ENCODE assay signal across 9 cellular contexts in genomic region chr6:145736854-145737181, GRCh38. TPM values are rescaled to one million over a fixed set of nuclear protein-coding genes. Genes with fewer than 3 reads are reported as not detected.
DNase-seq lines count a peak whose midpoint lies in the region; ATAC-seq, FAIRE-seq and TF ChIP-seq lines count a peak whose summit lies in the region.
"Had no signal": no experiment of that assay in that cellular context is flagged by ENCODE, and none has a peak within 500 bp of the region (broad histone marks: within the 10 kb centered on the region; RNA-seq: fewer than 3 reads in every experiment).

No MANE protein-coding gene starts in this region.

- ATAC-seq in A549 (no peak), naive B cell (ENCODE audit: low read depth in 2 of 2) (no peak), HG03439 (IDR thresholded peaks at IDR 0.05; ENCODE audit: unreplicated experiment) (no peak), GM21381 (IDR thresholded peaks at IDR 0.05; ENCODE audit: unreplicated experiment) (no peak)

- no peak for TF ChIP-seq RAD21 in A549 (conservative IDR thresholded peaks at IDR 0.05 in 1 of 2, IDR thresholded peaks at IDR 0.05 in 1 of 2)

- H3K9me3 ChIP-seq in A549, result no peaks in the 10 kb centered on the region
- H3K9me3 ChIP-seq in KOPT-K1 (ENCODE audit: insufficient read depth, low read length, poor library complexity, severe bottlenecking), result no peaks in the 10 kb centered on the region

- FAIRE-seq in A549 (lab: Jason Lieb, UNC) (no peak), D721Med (lab: Jason Lieb, UNC) (no peak)

- 94% methylated on average over 5 of the region's 5 CpGs for WGBS in A549 (ENCODE audit: missing lambda C conversion rate)

- DNase-seq in A549 (ENCODE audit: low read depth in 1 of 2, low spot score in 1 of 2), result no peak
- DNase-seq in chondrocyte (ENCODE audit: low spot score), result no peak
- no peak for DNase-seq in naive B cell
- no peak for DNase-seq in D721Med (ENCODE audit: insufficient read length, low spot score)
- DNase-seq in NCI-H2029 treated with DMSO at 0.1 percent for 48 hours (lab: John Stamatoyannopoulos, UW), result no peak
- DNase-seq: cerebellar nuclear complex had no signal

- H3K9me3 Mint-ChIP-seq in chondrocyte (ENCODE audit: low read depth), result peaks cover 9% of the 10 kb centered on the region
- peaks cover 0 to 2% (median 0%) of the 10 kb centered on the region in 7 donors for H3K9me3 Mint-ChIP-seq in naive B cell

- no peak for TF ChIP-seq EP300 in A549 (IDR thresholded peaks at IDR 0.05)

- peak overlapping the region; percentile 100 for H3K27ac Mint-ChIP-seq in chondrocyte (ENCODE audit: unreplicated experiment)
- peak overlapping the region; percentile 74 to 99 (median 98) for H3K27ac Mint-ChIP-seq in naive B cell

- H3K4me1 Mint-ChIP-seq in chondrocyte (ENCODE audit: low read depth) (peaks cover 22% of the 10 kb centered on the region), naive B cell (peaks cover 0 to 18% (median 5%) of the 10 kb centered on the region in 3 donors)

- no peak overlapping the region for H3K4me3 Mint-ChIP-seq in chondrocyte (ENCODE audit: unreplicated experiment)
- peak overlapping the region; percentile 59 to 99 (median 98) for H3K4me3 Mint-ChIP-seq in naive B cell

- no peak overlapping the region for H3K4me3 ChIP-seq in A549

- H3K27me3 Mint-ChIP-seq in chondrocyte (ENCODE audit: low read depth), result no peaks in the 10 kb centered on the region
- no peaks in the 10 kb centered on the region for H3K27me3 Mint-ChIP-seq in naive B cell

- H3K36me3 ChIP-seq in KOPT-K1 (ENCODE audit: insufficient read depth, low read length), result no peaks in the 10 kb centered on the region

- peak overlapping the region; percentile 83; the same call in 2 of the 3 replicates for H3K4me2 ChIP-seq in A549

- POLR2A ChIA-PET in A549 (lab: Yijun Ruan, JAX), result interaction anchor here (1.1 to 1.2 kb wide), 2 partner anchors 75 to 78 kb away, joined by 3 to 7 read pairs; partner anchors contain the start of gene FBXO30

- TF ChIP-seq CTCF in A549 (IDR thresholded peaks at IDR 0.05) (no peak), chondrocyte (IDR thresholded peaks at IDR 0.05) (no peak), D721Med (IDR thresholded peaks at IDR 0.05; ENCODE audit: insufficient read depth, missing control alignments) (no peak)

- no peak overlapping the region for H3K27ac ChIP-seq in A549
- peak overlapping the region; percentile 99 for H3K27ac ChIP-seq in KOPT-K1 (ENCODE audit: low read depth, low read length, poor library complexity, severe bottlenecking)

- CTCF ChIA-PET in A549 (lab: Yijun Ruan, JAX), result no interaction called here

- H3K36me3 Mint-ChIP-seq in chondrocyte (ENCODE audit: low read depth), result peaks cover 2% of the 10 kb centered on the region
- no peaks in the 10 kb centered on the region for H3K36me3 Mint-ChIP-seq in naive B cell

- no peak for TF ChIP-seq POLR2A in A549 (IDR thresholded peaks at IDR 0.05; ENCODE audit: low read length)

- H3K4me1 ChIP-seq in A549, result peaks cover 11% of the 10 kb centered on the region; the same call in 2 of the 3 replicates

TF ChIP-seq in A549, 52 proteins besides CTCF, POLR2A, EP300 and RAD21:
- TF ChIP-seq ESRRA (IDR thresholded peaks at IDR 0.05; ENCODE audit: borderline replicate concordance, low read length) (no peak), POLR2AphosphoS2 (conservative IDR thresholded peaks at IDR 0.05; ENCODE audit: low read length) (no peak), BCL3 (IDR thresholded peaks at IDR 0.05) (no peak), ZSCAN20 (CRISPR knock-in tag; IDR thresholded peaks at IDR 0.05) (no peak), KDM1A (IDR thresholded peaks at IDR 0.05; ENCODE audit: low read depth) (no peak), MAFK (IDR thresholded peaks at IDR 0.05; ENCODE audit: partially characterized antibody) (no peak), HES2 (IDR thresholded peaks at IDR 0.05) (no peak), BHLHE40 (IDR thresholded peaks at IDR 0.05; ENCODE audit: low read depth, low read length) (no peak), CBX2 (IDR thresholded peaks at IDR 0.05; ENCODE audit: borderline replicate concordance, low read depth) (no peak), CBX8 (IDR thresholded peaks at IDR 0.05) (no peak), HOXB5 (CRISPR knock-in tag; IDR thresholded peaks at IDR 0.05) (no peak), TFCP2L1 (CRISPR knock-in tag; IDR thresholded peaks at IDR 0.05) (no peak), MAZ (IDR thresholded peaks at IDR 0.05; ENCODE audit: borderline replicate concordance, low read depth, low read length) (no peak), REST (IDR thresholded peaks at IDR 0.05) (no peak), CEBPB (IDR thresholded peaks at IDR 0.05) (no peak), ZNF302 (CRISPR knock-in tag; IDR thresholded peaks at IDR 0.05) (no peak), EHMT2 (IDR thresholded peaks at IDR 0.05; ENCODE audit: low read depth) (no peak), NR3C1 (IDR thresholded peaks at IDR 0.05) (no peak)
- TF ChIP-seq, protein P1, sequence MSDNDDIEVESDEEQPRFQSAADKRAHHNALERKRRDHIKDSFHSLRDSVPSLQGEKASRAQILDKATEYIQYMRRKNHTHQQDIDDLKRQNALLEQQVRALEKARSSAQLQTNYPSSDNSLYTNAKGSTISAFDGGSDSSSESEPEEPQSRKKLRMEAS (IDR thresholded peaks at IDR 0.05), result no peak
- TF ChIP-seq, protein P2, sequence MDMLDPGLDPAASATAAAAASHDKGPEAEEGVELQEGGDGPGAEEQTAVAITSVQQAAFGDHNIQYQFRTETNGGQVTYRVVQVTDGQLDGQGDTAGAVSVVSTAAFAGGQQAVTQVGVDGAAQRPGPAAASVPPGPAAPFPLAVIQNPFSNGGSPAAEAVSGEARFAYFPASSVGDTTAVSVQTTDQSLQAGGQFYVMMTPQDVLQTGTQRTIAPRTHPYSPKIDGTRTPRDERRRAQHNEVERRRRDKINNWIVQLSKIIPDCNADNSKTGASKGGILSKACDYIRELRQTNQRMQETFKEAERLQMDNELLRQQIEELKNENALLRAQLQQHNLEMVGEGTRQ (IDR thresholded peaks at IDR 0.05), result no peak
TF ChIP-seq in A549: peak in this region for 0.

RNA-seq across cellular contexts. Expression of gene EPM2A, which starts 1.5 kb away (rescaled TPM):
- polyA plus RNA-seq in A549 (2011; rRNA removed) (2.7 and 3.0 TPM in 2 replicates), A549 (2017; fragmentation: RNase III; extraction: RNeasy Plus Mini Kit Qiagen cat#74134 plus additional on column Dnase treatment) (2.0 to 2.4 TPM (median 2.0 TPM) in 3 replicates), naive B cell (ENCODE audit: low read depth in 6 of 6) (10 to 100 TPM; 14.1 to 22.9 (median 17.1) TPM)
- polyA plus RNA-seq in A549 (2012; cell fraction: cytosol; rRNA removed), result 0.99 and 1.7 TPM in 2 replicates
- 2.2 and 2.8 TPM in 2 replicates for polyA plus RNA-seq in A549 (2012; cell fraction: nucleus; rRNA removed)
- polyA minus RNA-seq in A549 (2011; rRNA and poly(A)+ RNA removed), result 2.9 and 3.7 TPM in 2 replicates
- total RNA-seq in chondrocyte, result 6.8 to 12.2 TPM (median 7.8 TPM) in 3 replicates
